ENCODE assay signal across 15 cellular contexts in the genomic region with DNA sequence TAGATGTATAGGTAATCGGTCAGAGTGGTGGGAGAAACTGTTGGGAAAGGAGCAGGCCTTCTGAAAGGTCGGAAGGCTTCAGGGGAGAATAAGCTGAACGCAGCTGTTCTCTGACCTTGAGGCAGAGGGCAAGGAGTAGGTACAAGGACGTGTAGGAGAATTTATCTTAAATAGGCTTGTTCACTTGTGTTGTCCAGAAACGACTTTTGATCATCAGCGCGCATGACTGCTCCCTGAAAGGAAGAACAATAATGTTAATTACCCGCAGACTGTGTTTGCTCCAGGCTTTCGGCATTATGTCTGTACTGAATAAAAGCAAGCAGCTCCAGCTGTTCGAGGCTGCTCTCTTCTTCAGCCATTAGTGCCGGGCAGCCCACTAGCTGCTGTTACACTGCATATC. TPM values are rescaled to one million over a fixed set of nuclear protein-coding genes. Genes with fewer than 3 reads are reported as not detected.
DNase-seq lines count a peak whose midpoint lies in the region; ATAC-seq, FAIRE-seq and TF ChIP-seq lines count a peak whose summit lies in the region.
"Had no signal": no experiment of that assay in that cellular context is flagged by ENCODE, and none has a peak within 500 bp of the region (broad histone marks: within the 10 kb centered on the region; RNA-seq: fewer than 3 reads in every experiment).

No MANE protein-coding gene starts in this region.

- FAIRE-seq in kidney (lab: Jason Lieb, UNC): no peak
- FAIRE-seq: GM12878, HTR-8/SVneo had no signal

- no peak overlapping the region for H2AFZ ChIP-seq in Loucy (ENCODE audit: low read length)
- no peak overlapping the region for H2AFZ ChIP-seq in parathyroid adenoma

- H3K9me3 ChIP-seq in BLaER1 (peaks cover 6% of the 10 kb centered on the region; the same call in 1 of the 2 replicates), Loucy (ENCODE audit: insufficient read depth, low read depth, low read length) (no peaks in the 10 kb centered on the region), kidney (ENCODE audit: control insufficient read depth in 1 of 2, low read length in 2 of 2) (no peaks in the 10 kb centered on the region), parathyroid adenoma (ENCODE audit: control insufficient read depth, low read length) (no peaks in the 10 kb centered on the region)

- H3K4me1 ChIP-seq in BLaER1: peaks cover 21% of the 10 kb centered on the region
- H3K4me1 ChIP-seq in Loucy (ENCODE audit: insufficient read depth, low read length, poor library complexity, severe bottlenecking): peaks cover 6% of the 10 kb centered on the region
- peaks cover 21 to 25% of the 10 kb centered on the region in 2 donors for H3K4me1 ChIP-seq in kidney (ENCODE audit: control insufficient read depth in 1 of 2, insufficient read depth in 1 of 2, low read depth in 1 of 2, low read length in 2 of 2)
- peaks cover 47% of the 10 kb centered on the region for H3K4me1 ChIP-seq in parathyroid adenoma

- H3K4me3 ChIP-seq in BLaER1: no peak overlapping the region
- no peak overlapping the region for H3K4me3 ChIP-seq in Loucy (ENCODE audit: low read length, poor library complexity, severe bottlenecking)
- H3K4me3 ChIP-seq in kidney (ENCODE audit: low read length in 2 of 2): no peak overlapping the region
- peak overlapping the region; percentile 27 for H3K4me3 ChIP-seq in parathyroid adenoma (ENCODE audit: low read depth, low read length)
- H3K4me3 ChIP-seq: GM12878 had no signal

- no peak for DNase-seq in kidney
- no peak for DNase-seq in stimulated activated CD4-positive, alpha-beta T cell treated with anti-CD3 and anti-CD28 coated beads, Interleukin-12 subunit alpha, Interleukin-12 subunit beta, amount 100 ng/mL, for 4 hours
- no peak for DNase-seq in glomerular visceral epithelial cell (ENCODE audit: extremely low spot score)
- DNase-seq in Right ventricle myocardium superior: no peak
- DNase-seq in activated CD4-positive, alpha-beta T cell treated with anti-CD3 and anti-CD28 coated beads for 1 hour: no peak
- DNase-seq: COR-L47, NCI-H1092, NCI-H2107, SHP77 had no signal

- H3K79me2 ChIP-seq in Loucy (ENCODE audit: insufficient read depth, low read length) (no peaks in the 10 kb centered on the region), parathyroid adenoma (peaks cover 32% of the 10 kb centered on the region)

- H3K4me2 ChIP-seq in BLaER1: peak overlapping the region; percentile 62
- peak overlapping the region; percentile 3 for H3K4me2 ChIP-seq in Loucy (ENCODE audit: low read depth, low read length, poor library complexity, severe bottlenecking)
- H3K4me2 ChIP-seq in parathyroid adenoma (ENCODE audit: low read length): peak overlapping the region; percentile 22

- no peak for ATAC-seq in Right ventricle myocardium superior (ENCODE audit: poor library complexity)
- ATAC-seq: GM12878, SK-N-SH treated with all-trans-retinoic acid at 6 μM for 48 hours had no signal

- TF ChIP-seq CTCF in Loucy (conservative IDR thresholded peaks at IDR 0.05; ENCODE audit: low read length) (no peak), kidney (IDR thresholded peaks at IDR 0.05; ENCODE audit: borderline replicate concordance, extremely low read depth, insufficient read depth) (no peak), parathyroid adenoma (IDR thresholded peaks at IDR 0.05) (no peak)

- H3K27me3 ChIP-seq in BLaER1: no peaks in the 10 kb centered on the region
- peaks cover 5% of the 10 kb centered on the region for H3K27me3 ChIP-seq in Loucy (ENCODE audit: insufficient read depth, low read length, poor library complexity, severe bottlenecking)
- no peaks in the 10 kb centered on the region for H3K27me3 ChIP-seq in parathyroid adenoma (ENCODE audit: control insufficient read depth, insufficient read depth, low read length)

- H3K36me3 ChIP-seq in BLaER1 (peaks cover 5% of the 10 kb centered on the region; the same call in 1 of the 2 replicates), Loucy (ENCODE audit: insufficient read depth, low read length) (no peaks in the 10 kb centered on the region), kidney (ENCODE audit: control insufficient read depth in 1 of 2, insufficient read depth in 2 of 2, low read length in 2 of 2) (no peaks in the 10 kb centered on the region), parathyroid adenoma (ENCODE audit: control insufficient read depth, insufficient read depth, low read length) (no peaks in the 10 kb centered on the region)

- no peaks in the 10 kb centered on the region for H3K9me2 ChIP-seq in Loucy (replicated peaks; ENCODE audit: low read depth, low read length)

- H3K27ac ChIP-seq in BLaER1 (no peak overlapping the region), kidney (ENCODE audit: low read depth in 2 of 2, low read length in 2 of 2) (peak overlapping the region; percentile 47 to 78), parathyroid adenoma (peak overlapping the region; percentile 77)

- H3K9ac ChIP-seq in BLaER1: no peak overlapping the region
- H3K9ac ChIP-seq in Loucy (ENCODE audit: low read depth, low read length, poor library complexity, severe bottlenecking): no peak overlapping the region
- H3K9ac ChIP-seq in kidney (ENCODE audit: low read length in 2 of 2): no peak overlapping the region
- H3K9ac ChIP-seq in parathyroid adenoma: no peak overlapping the region

- H3F3A ChIP-seq in Loucy (ENCODE audit: low read depth): no peaks in the 10 kb centered on the region

- intact Hi-C loops in kidney (cut with DNase I): no loop called here
- intact Hi-C loops in Right ventricle myocardium superior (cut with DNase I): no loop called here

- H4K20me1 ChIP-seq in BLaER1 (no peaks in the 10 kb centered on the region), Loucy (ENCODE audit: insufficient read depth, low read length, poor library complexity, severe bottlenecking) (no peaks in the 10 kb centered on the region)

RNA-seq across cellular contexts. Expression of gene GPR160, which starts 39.6 kb away (rescaled TPM):
- total RNA-seq in kidney (24.9 TPM), Right ventricle myocardium superior (0.54 TPM)
- 23.7 TPM for polyA plus RNA-seq in kidney (ENCODE audit: insufficient read depth, low read depth, low replicate concordance)

Comparison
In these comparisons a context has a peak if more than half of its experiments do, and no peak if none do; other contexts are left out.
1. H3K4me2 ChIP-seq: peak in every context shown above with its lines; median percentile 62 in BLaER1; 22 in parathyroid adenoma; 3 in Loucy.
2. RNA of gene GPR160, which starts 39.6 kb away (total RNA-seq): 24.9 TPM in kidney (single experiment); 0.54 TPM in Right ventricle myocardium superior (single experiment); every median in the first group is over 10 times any median in the second.